ENCODE assay signal across 9 cellular contexts in genomic region chr5:146538441-146538840, GRCh38. TPM values are rescaled to one million over a fixed set of nuclear protein-coding genes. Genes with fewer than 3 reads are reported as not detected.
"Had no signal": no experiment of that assay in that cellular context is flagged by ENCODE, and none has a peak within 500 bp of the region (broad histone marks: within the 10 kb centered on the region; RNA-seq: fewer than 3 reads in every experiment).

No MANE protein-coding gene starts in this region.

- ATAC-seq: GM12878 had no signal

- H3K4me3 ChIP-seq: GM12878 had no signal

- FAIRE-seq: G401.6, GM12878, GM12891, GM12892, GM18507, GM19239 had no signal

- DNase-seq: GDM1, GF-D8 had no signal

RNA-seq across cellular contexts. Expression of gene GPR151, which starts 22.5 kb away (rescaled TPM):
- total RNA-seq: G401, GM12878 had no signal
